1 cellular context compared by ENCODE assay signal in genomic region chr4:38466401-38466800, GRCh38.
A peak's percentile ranks its signal among the peaks of the same experiment; 100 is the strongest.
TF ChIP-seq lines count a peak whose summit lies in the region.

No MANE protein-coding gene starts in this region.

TF ChIP-seq in K562, 482 proteins besides CTCF, POLR2A, EP300 and RAD21 (continued from another document):
- peak; percentile 89 for TF ChIP-seq DPF2 (IDR thresholded peaks at IDR 0.05)
- no peak for TF ChIP-seq BCOR (IDR thresholded peaks at IDR 0.05)
- no peak for TF ChIP-seq ZKSCAN3 (CRISPR knock-in tag; IDR thresholded peaks at IDR 0.05)
- no peak for TF ChIP-seq DEAF1 (CRISPR knock-in tag; IDR thresholded peaks at IDR 0.05)
- peak in 1 of 2 experiments; percentile 35; a peak in 1 of 4 replicates for TF ChIP-seq TBL1XR1 (IDR thresholded peaks at IDR 0.05; ENCODE audit: low read length in 2 of 2)
- 0 out of 2 replicates have a peak, but pooled peaks have one; percentile 11 for TF ChIP-seq NCOR1 (IDR thresholded peaks at IDR 0.05)
- no peak for TF ChIP-seq CLOCK (CRISPR knock-in tag; IDR thresholded peaks at IDR 0.05; ENCODE audit: borderline replicate concordance)
- TF ChIP-seq MNT (conservative IDR thresholded peaks at IDR 0.05): peak in 1 of 2 experiments; percentile 36; a peak in 1 of 4 replicates
- TF ChIP-seq FOSL1 (tag; conservative IDR thresholded peaks at IDR 0.05): peak; percentile 72
- no peak for TF ChIP-seq ZNF184 (CRISPR knock-in tag; IDR thresholded peaks at IDR 0.05)
- no peak for TF ChIP-seq ZNF644 (tag; IDR thresholded peaks at IDR 0.05; ENCODE audit: low read depth)
- TF ChIP-seq CBFA2T3 (IDR thresholded peaks at IDR 0.05): peak; percentile 40; the same call in 1 of the 2 replicates
- TF ChIP-seq SOX6 (IDR thresholded peaks at IDR 0.05): peak; percentile 44; the same call in 1 of the 2 replicates
- TF ChIP-seq GTF3C2 (IDR thresholded peaks at IDR 0.05; ENCODE audit: borderline replicate concordance, extremely low read depth, insufficient read length): no peak
- peak; percentile 86 for TF ChIP-seq MAFG (tag; conservative IDR thresholded peaks at IDR 0.05)
- no peak for TF ChIP-seq HDAC6 (IDR thresholded peaks at IDR 0.05; ENCODE audit: low read depth, low read length)
- TF ChIP-seq RCOR1 (IDR thresholded peaks at IDR 0.05; ENCODE audit: borderline replicate concordance in 1 of 2, low read depth in 2 of 2, low read length in 2 of 2): peak in 1 of 2 experiments; percentile 82; a peak in 1 of 4 replicates
- TF ChIP-seq ATF7 (IDR thresholded peaks at IDR 0.05): peak; percentile 47; the same call in 1 of the 2 replicates
- 0 out of 2 replicates have a peak, but pooled peaks have one; percentile 9 for TF ChIP-seq CBFA2T2 (conservative IDR thresholded peaks at IDR 0.05)
- peak; percentile 80 for TF ChIP-seq ARID1B (IDR thresholded peaks at IDR 0.05)
- TF ChIP-seq CHAMP1 (IDR thresholded peaks at IDR 0.05): peak; percentile 62; the same call in 1 of the 2 replicates
- peak; percentile 72; the same call in 1 of the 2 replicates for TF ChIP-seq BACH1 (tag; IDR thresholded peaks at IDR 0.05)
- TF ChIP-seq SMARCE1 (IDR thresholded peaks at IDR 0.05): peak; percentile 74
- no peak for TF ChIP-seq SREBF1 (IDR thresholded peaks at IDR 0.05; ENCODE audit: borderline replicate concordance, low read depth, low read length)
- no peak for TF ChIP-seq SIX5 (IDR thresholded peaks at IDR 0.05; ENCODE audit: borderline replicate concordance in 1 of 2, insufficient read depth in 1 of 2, low read depth in 1 of 2, low read length in 2 of 2)
- no peak for TF ChIP-seq CBFB (CRISPR knock-in tag; IDR thresholded peaks at IDR 0.05)
- no peak for TF ChIP-seq ATF1 (CRISPR knock-in tag; IDR thresholded peaks at IDR 0.05)
- peak; percentile 29; the same call in 1 of the 2 replicates for TF ChIP-seq ATF1 (tag; IDR thresholded peaks at IDR 0.05)
